In the genomic region with DNA sequence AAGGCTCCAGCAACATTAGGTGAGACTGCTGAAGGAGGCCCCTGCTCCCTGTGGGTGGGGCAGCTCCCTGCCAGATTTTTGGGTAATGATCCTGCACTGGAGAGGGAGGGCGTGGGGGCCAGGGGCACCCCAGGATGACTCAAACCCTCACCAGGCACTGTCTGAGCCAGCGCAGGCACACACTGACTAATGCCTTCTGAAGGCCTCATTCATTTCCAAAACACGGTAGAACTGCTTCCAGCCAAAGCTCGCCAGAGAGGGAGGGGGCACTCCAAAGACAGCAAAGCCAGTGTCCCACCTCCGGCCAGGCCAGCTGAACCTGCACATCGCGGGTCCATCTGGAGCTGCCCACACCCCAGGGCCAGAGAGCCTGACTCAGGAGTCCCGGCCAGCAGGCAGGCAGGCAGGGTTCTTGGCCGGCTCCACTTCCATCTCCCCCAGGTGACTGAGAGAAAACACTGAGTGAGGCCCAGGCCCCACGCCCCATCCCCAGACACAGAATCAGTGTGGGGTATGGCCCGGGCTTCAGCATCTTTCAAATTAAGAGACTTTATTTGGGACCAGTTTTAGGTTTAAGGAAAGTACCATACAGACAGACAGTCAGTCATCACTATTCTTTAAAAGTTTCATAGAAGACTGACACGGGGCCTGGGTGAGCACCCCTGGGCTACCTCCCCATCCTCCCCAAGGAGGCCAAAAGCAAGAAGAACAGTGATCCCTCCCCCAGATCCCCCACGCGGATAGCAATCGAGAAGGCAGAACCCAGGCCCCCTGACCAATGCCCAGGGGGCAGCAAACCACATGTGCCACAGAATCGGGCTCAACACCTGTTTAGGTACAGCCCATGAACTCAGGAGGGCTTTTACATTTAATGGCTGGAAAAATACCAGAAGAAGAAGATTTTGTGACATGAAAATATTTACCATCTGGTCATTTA, we compare ENCODE assay signal across 8 cellular contexts. TPM values are rescaled to one million over a fixed set of nuclear protein-coding genes. Genes with fewer than 3 reads are reported as not detected.
DNase-seq lines count a peak whose midpoint lies in the region; ATAC-seq, FAIRE-seq and TF ChIP-seq lines count a peak whose summit lies in the region.

No MANE protein-coding gene starts in this region.

- H4K20me1 ChIP-seq in H1 (replicated peaks in 1 of 2; ENCODE audit: control insufficient read depth in 1 of 2, insufficient read depth in 2 of 2, low read length in 2 of 2): peaks cover 0 to 11% of the 10 kb centered on the region in 2 experiments
- peaks cover 61% of the 10 kb centered on the region for H4K20me1 ChIP-seq in osteoblast (ENCODE audit: insufficient read depth, low read length)

- H2AFZ ChIP-seq in H1 (ENCODE audit: low read length): no peak overlapping the region
- no peak overlapping the region for H2AFZ ChIP-seq in osteoblast (ENCODE audit: low read length)

- CTCF ChIA-PET in H1 (lab: Charles Lee; ENCODE audit: partially characterized antibody): interaction anchor here (0.7 to 7.4 kb wide), 12 partner anchors 9 to 1002 kb away, joined by 3 to 94 read pairs (median 6); no protein-coding TSS in a partner anchor

- H2BK12ac ChIP-seq in H1 (ENCODE audit: low read depth, low read length): peak overlapping the region; percentile 60; the same call in 1 of the 2 replicates

- WGBS in H1 (ENCODE audit: extremely low coverage in 1 of 2, insufficient coverage in 1 of 2, insufficient read length in 1 of 2, insufficient replicate concordance in 2 of 2, low coverage in 1 of 2, low lambda C conversion rate in 2 of 2, missing lambda C conversion rate in 1 of 2), 2 experiments: 79% methylated on average over 15 of the region's 16 CpGs; no CpG with 5 or more reads in 1 of the 2 experiments

- peak overlapping the region in 1 of 2 experiments; percentile 16; a peak in 2 of 4 replicates for H3K4me2 ChIP-seq in H1 (ENCODE audit: insufficient read depth in 1 of 2, low read depth in 2 of 2, low read length in 2 of 2)
- H3K4me2 ChIP-seq in osteoblast (ENCODE audit: insufficient read depth, low read length): peak overlapping the region; percentile 88

- TF ChIP-seq POLR2A in H1 (IDR thresholded peaks at IDR 0.05; ENCODE audit: control extremely low read depth in 1 of 2, low read depth in 2 of 2, low read length in 2 of 2): no peak

- H3K4me1 ChIP-seq in H1 (replicated peaks in 1 of 4; ENCODE audit: control insufficient read depth in 3 of 4, insufficient read depth in 4 of 4, low read length in 3 of 4) (peaks cover 0 to 14% (median 6%) of the 10 kb centered on the region in 4 experiments; a peak in 6 of 7 replicates), osteoblast (ENCODE audit: insufficient read depth, low read length) (peaks cover 42% of the 10 kb centered on the region)

- no peak overlapping the region for H3K14ac ChIP-seq in H1 (ENCODE audit: insufficient read length)

- peaks cover 4% of the 10 kb centered on the region; the same call in 1 of the 2 replicates for H3K79me1 ChIP-seq in H1 (ENCODE audit: low read depth, low read length)

- no peaks in the 10 kb centered on the region for H3K9me3 ChIP-seq in H1 (ENCODE audit: insufficient read depth in 2 of 2, low read depth in 1 of 2, low read length in 1 of 2)
- no peaks in the 10 kb centered on the region for H3K9me3 ChIP-seq in osteoblast (ENCODE audit: low read depth, low read length)

- H2BK5ac ChIP-seq in H1 (ENCODE audit: low read depth, low read length): 0 out of 2 replicates have a peak overlapping the region, but pooled peaks have one; percentile 39

- no peak overlapping the region for H3K4ac ChIP-seq in H1 (replicated peaks; ENCODE audit: insufficient read length, low read depth, low read length)

- no peak overlapping the region for H3K18ac ChIP-seq in H1 (ENCODE audit: extremely low read depth, low read length)

- no peak for FAIRE-seq in H1 (lab: Jason Lieb, UNC)

- peaks cover 0 to 6% (median 3%) of the 10 kb centered on the region in 4 experiments; a peak in 3 of 7 replicates for H3K27me3 ChIP-seq in H1 (replicated peaks in 1 of 4; ENCODE audit: control insufficient read depth in 3 of 4, extremely low read depth in 1 of 4, insufficient read depth in 3 of 4, low read length in 3 of 4)
- no peaks in the 10 kb centered on the region for H3K27me3 ChIP-seq in osteoblast (ENCODE audit: insufficient read depth, low read length)

- H4K91ac ChIP-seq in H1 (replicated peaks; ENCODE audit: insufficient read length, low read length): no peak overlapping the region

- H2AK5ac ChIP-seq in H1 (ENCODE audit: low read depth, low read length): no peak overlapping the region; the same call in 1 of the 2 replicates

- H4K5ac ChIP-seq in H1 (ENCODE audit: insufficient read length, low read depth, low read length): no peak overlapping the region

- peaks cover 0 to 26% of the 10 kb centered on the region in 2 experiments; a peak in 1 of 4 replicates for H3K79me2 ChIP-seq in H1 (ENCODE audit: control insufficient read depth in 1 of 2, insufficient read depth in 2 of 2, low read length in 2 of 2)
- peaks cover 68% of the 10 kb centered on the region for H3K79me2 ChIP-seq in osteoblast (ENCODE audit: insufficient read depth, low read length)

- no peak overlapping the region for H2BK20ac ChIP-seq in H1 (ENCODE audit: low read length)

- H2BK15ac ChIP-seq in H1 (ENCODE audit: low read length): no peak overlapping the region

- H3K36me3 ChIP-seq in H1 (ENCODE audit: control insufficient read depth in 2 of 4, insufficient read depth in 4 of 4, low read length in 3 of 4): no peaks in the 10 kb centered on the region
- no peaks in the 10 kb centered on the region for H3K36me3 ChIP-seq in osteoblast (ENCODE audit: insufficient read depth, low read length)

- H3K23ac ChIP-seq in H1 (ENCODE audit: insufficient read length): no peak overlapping the region

- peak; percentile 61 for DNase-seq in HS-5 (ENCODE audit: low read depth)
- DNase-seq in activated CD4-positive, alpha-beta T cell treated with anti-CD3 and anti-CD28 coated beads, Interleukin-2, amount 50 U/mL, for 1 hour: peak; percentile 61
- DNase-seq in H1 (ENCODE audit: low read depth in 1 of 2, low spot score in 2 of 2): no peak
- peak; percentile 99 for DNase-seq in osteoblast (ENCODE audit: insufficient read length, low spot score, missing footprints)
- DNase-seq in NCI-H2029 treated with DMSO at 0.1 percent for 48 hours (lab: John Stamatoyannopoulos, UW): no peak
- no peak for DNase-seq in hippocampal formation (lab: John Stamatoyannopoulos, UW)

- no peak for TF ChIP-seq EP300 in H1 (IDR thresholded peaks at IDR 0.05; ENCODE audit: borderline replicate concordance in 1 of 2, low read depth in 2 of 2, low read length in 2 of 2)

- H2BK120ac ChIP-seq in H1 (replicated peaks; ENCODE audit: low read depth, low read length): no peak overlapping the region

- peaks cover 6% of the 10 kb centered on the region; the same call in 1 of the 2 replicates for H3K23me2 ChIP-seq in H1 (ENCODE audit: low read depth, low read length)

- H4K8ac ChIP-seq in H1 (ENCODE audit: extremely low read depth, insufficient read depth, low read length): peak overlapping the region; percentile 72

- ATAC-seq in GM19397 (IDR thresholded peaks at IDR 0.05; ENCODE audit: unreplicated experiment) (no peak), HG03135 (IDR thresholded peaks at IDR 0.05; ENCODE audit: unreplicated experiment) (no peak)

- TF ChIP-seq RAD21 in H1 (IDR thresholded peaks at IDR 0.05 in 1 of 2, conservative IDR thresholded peaks at IDR 0.05 in 1 of 2; ENCODE audit: low read depth in 2 of 2, low read length in 2 of 2): no peak

- H3K27ac ChIP-seq in H1 (ENCODE audit: low read depth, low read length) (no peak overlapping the region), osteoblast (ENCODE audit: low read depth, low read length) (peak overlapping the region; percentile 73)

- no peak overlapping the region for H3K9ac ChIP-seq in H1 (replicated peaks in 1 of 4; ENCODE audit: extremely low read depth in 1 of 4, low read depth in 3 of 4, low read length in 3 of 4)

- POLR2A ChIA-PET in H1 (lab: Charles Lee; ENCODE audit: partially characterized antibody): interaction anchor here (0.7 to 2.2 kb wide), 8 partner anchors 9 to 19 kb away, joined by 3 to 12 read pairs (median 4); no protein-coding TSS in a partner anchor

- H3K56ac ChIP-seq in H1 (replicated peaks; ENCODE audit: insufficient read length, low read depth, low read length): no peak overlapping the region

- TF ChIP-seq CTCF in H1 (IDR thresholded peaks at IDR 0.05; ENCODE audit: control extremely low read depth in 1 of 3, insufficient read depth in 1 of 3, low read depth in 1 of 3, low read length in 3 of 3) (no peak), osteoblast (IDR thresholded peaks at IDR 0.05; ENCODE audit: extremely low read depth, low read depth, low read length) (no peak)

- H3K4me3 ChIP-seq in H1 (ENCODE audit: extremely low read depth in 1 of 4, insufficient read depth in 2 of 4, low read depth in 3 of 4, low read length in 4 of 4) (no peak overlapping the region), osteoblast (ENCODE audit: insufficient read depth, low read length) (peak overlapping the region; percentile 82)

RNA-seq across cellular contexts. Expression of gene PIEZO1, which starts 2.3 kb away (rescaled TPM):
- total RNA-seq in H1 (2021; fragmentation: NEBNext Ultra II Directional; extraction: Animal tissue kit (Norgen Biotek cat#: 25700)): 63.6 and 67.5 TPM in 2 replicates
- 42.3 and 62.6 TPM in 2 replicates for polyA plus RNA-seq in H1 (2011; rRNA removed)
- polyA plus RNA-seq in H1 (2011; cell fraction: cytosol; rRNA removed): 43.1 TPM
- 361 TPM for polyA plus RNA-seq in H1 (2011; cell fraction: nucleus; rRNA removed)
- 37.5 to 75.6 TPM (median 65.9 TPM) in 4 replicates for polyA plus RNA-seq in H1 (2012, experiment 1 of 2)
- 43.7 TPM for polyA plus RNA-seq in H1 (2012, experiment 2 of 2)
- polyA plus RNA-seq in H1 (2013, experiment 1 of 2): 76.1 TPM
- polyA plus RNA-seq in H1 (2013, experiment 2 of 2): 73.2 TPM
- 19.7 and 34.2 TPM in 2 replicates for polyA minus RNA-seq in H1 (2011; rRNA and poly(A)+ RNA removed)
- polyA minus RNA-seq in H1 (2011; cell fraction: cytosol; rRNA and poly(A)+ RNA removed): 33.0 TPM
- 63.0 TPM for polyA minus RNA-seq in H1 (2011; cell fraction: nucleus; rRNA and poly(A)+ RNA removed)
- total RNA-seq in osteoblast: 187 and 207 TPM in 2 replicates

RNA-seq across cellular contexts. Expression of gene CDT1, which starts 20.9 kb away (rescaled TPM):
- total RNA-seq in H1 (2021; fragmentation: NEBNext Ultra II Directional; extraction: Animal tissue kit (Norgen Biotek cat#: 25700)): 95.4 and 96.5 TPM in 2 replicates
- polyA plus RNA-seq in H1 (2011; rRNA removed): 76.7 and 141 TPM in 2 replicates
- polyA plus RNA-seq in H1 (2011; cell fraction: cytosol; rRNA removed): 58.9 TPM
- polyA plus RNA-seq in H1 (2011; cell fraction: nucleus; rRNA removed): 87.0 TPM
- polyA plus RNA-seq in H1 (2012, experiment 1 of 2): 38.0 to 88.5 TPM (median 80.4 TPM) in 4 replicates
- 81.9 TPM for polyA plus RNA-seq in H1 (2012, experiment 2 of 2)
- 43.2 TPM for polyA plus RNA-seq in H1 (2013, experiment 1 of 2)
- 40.8 TPM for polyA plus RNA-seq in H1 (2013, experiment 2 of 2)
- polyA minus RNA-seq in H1 (2011; rRNA and poly(A)+ RNA removed): 33.2 and 36.2 TPM in 2 replicates
- polyA minus RNA-seq in H1 (2011; cell fraction: cytosol; rRNA and poly(A)+ RNA removed): 144 TPM
- polyA minus RNA-seq in H1 (2011; cell fraction: nucleus; rRNA and poly(A)+ RNA removed): 89.1 TPM
- 2.9 TPM in 2 replicates for total RNA-seq in osteoblast

RNA-seq across cellular contexts. Expression of gene APRT, which starts 29.0 kb away (rescaled TPM):
- 221 and 244 TPM in 2 replicates for total RNA-seq in H1 (2021; fragmentation: NEBNext Ultra II Directional; extraction: Animal tissue kit (Norgen Biotek cat#: 25700))
- 267 and 272 TPM in 2 replicates for polyA plus RNA-seq in H1 (2011; rRNA removed)
- polyA plus RNA-seq in H1 (2011; cell fraction: cytosol; rRNA removed): 183 TPM
- 229 TPM for polyA plus RNA-seq in H1 (2011; cell fraction: nucleus; rRNA removed)
- 277 to 336 TPM (median 307 TPM) in 4 replicates for polyA plus RNA-seq in H1 (2012, experiment 1 of 2)
- polyA plus RNA-seq in H1 (2012, experiment 2 of 2): 319 TPM
- polyA plus RNA-seq in H1 (2013, experiment 1 of 2): 268 TPM
- polyA plus RNA-seq in H1 (2013, experiment 2 of 2): 292 TPM
- polyA minus RNA-seq in H1 (2011; rRNA and poly(A)+ RNA removed): 35.1 and 46.4 TPM in 2 replicates
- 153 TPM for polyA minus RNA-seq in H1 (2011; cell fraction: cytosol; rRNA and poly(A)+ RNA removed)
- 113 TPM for polyA minus RNA-seq in H1 (2011; cell fraction: nucleus; rRNA and poly(A)+ RNA removed)
- total RNA-seq in osteoblast: 41.8 and 53.6 TPM in 2 replicates

Comparison
In these comparisons a context has a peak if more than half of its experiments do, and no peak if none do; other contexts are left out.
1. DNase-seq: peak in HS-5 (single experiment), activated CD4-positive, alpha-beta T cell treated with anti-CD3 and anti-CD28 coated beads, Interleukin-2, amount 50 U/mL, for 1 hour (single experiment) and osteoblast (single experiment); none in H1 (0 of 2), NCI-H2029 treated with DMSO at 0.1 percent for 48 hours (single experiment) and hippocampal formation (0 of 2).
2. RNA of gene CDT1, which starts 20.9 kb away (total RNA-seq): 95.4 to 96.5 TPM in H1; 2.9 TPM in osteoblast; every median in the first group is over 10 times any median in the second.